In genomic region chr20:52201395-52201794, GRCh38 we compare ENCODE assay signal across 21 cellular contexts.
A peak's percentile ranks its signal among the peaks of the same experiment; 100 is the strongest.
DNase-seq lines count a peak whose midpoint lies in the region; ATAC-seq and TF ChIP-seq lines count a peak whose summit lies in the region.
"Had no signal": no experiment of that assay in that cellular context is flagged by ENCODE, and none has a peak within 500 bp of the region (broad histone marks: within the 10 kb centered on the region; RNA-seq: fewer than 3 reads in every experiment).

No MANE protein-coding gene starts in this region.

- no peaks in the 10 kb centered on the region for H3K9me3 ChIP-seq in RWPE2 (ENCODE audit: severe bottlenecking)
- H3K9me3 ChIP-seq: HAP-1, lower lobe of right lung, right atrium auricular region had no signal

- DNase-seq in DMS53 (lab: John Stamatoyannopoulos, UW) (peak; percentile 40), NCI-H1436 (lab: John Stamatoyannopoulos, UW) (peak; percentile 84), NCI-H2196 (lab: John Stamatoyannopoulos, UW; ENCODE audit: unreplicated experiment) (peak; percentile 68), RWPE2 (ENCODE audit: low spot score) (no peak), OCI-M1 (lab: John Stamatoyannopoulos, UW) (no peak), HCEC 1CT (no peak)
- DNase-seq in stimulated activated effector memory CD8-positive, alpha-beta T cell treated with anti-CD3 and anti-CD28 coated beads, Interleukin-12 subunit alpha, Interleukin-12 subunit beta, amount 100 ng/mL, for 72 hours (ENCODE audit: low spot score in 2 of 2): no peak
- DNase-seq: activated CD4-positive, alpha-beta memory T cell treated with anti-CD3 and anti-CD28 coated beads, Interleukin-2, amount 10 ng/mL, durations not matched to agents 7 days and 5 days; activated naive CD4-positive, alpha-beta T cell treated with anti-CD3 and anti-CD28 coated beads, Interleukin-2, amount 50 U/mL, for 16 hours; activated T-cell treated with anti-CD3 and anti-CD28 coated beads, Interleukin-2, amount 50 U/mL, for 48 hours; CD4-positive, alpha-beta T cell; lower lobe of right lung; NCI-H1694; nucleus accumbens; SIG-M5; stimulated activated naive CD4-positive, alpha-beta T cell; trophoblast cell had no signal

- H3K9me3 Mint-ChIP-seq in stimulated activated effector memory CD8-positive, alpha-beta T cell treated with anti-CD3 and anti-CD28 coated beads, Interleukin-12 subunit alpha, Interleukin-12 subunit beta, amount 100 ng/mL, for 72 hours: no peaks in the 10 kb centered on the region
- H3K9me3 Mint-ChIP-seq: activated CD4-positive, alpha-beta memory T cell treated with anti-CD3 and anti-CD28 coated beads, Interleukin-2, amount 10 ng/mL, durations not matched to agents 7 days and 5 days; CD4-positive, alpha-beta T cell had no signal

- ATAC-seq in RWPE2 (ENCODE audit: low read depth) (peak; percentile 69), GM21423 (IDR thresholded peaks at IDR 0.05; ENCODE audit: unreplicated experiment) (no peak)
- ATAC-seq in stimulated activated effector memory CD8-positive, alpha-beta T cell treated with anti-CD3 and anti-CD28 coated beads, Interleukin-12 subunit alpha, Interleukin-12 subunit beta, amount 100 ng/mL, for 72 hours: no peak
- ATAC-seq: lower lobe of right lung had no signal

- no peaks in the 10 kb centered on the region for H3K4me1 Mint-ChIP-seq in stimulated activated effector memory CD8-positive, alpha-beta T cell treated with anti-CD3 and anti-CD28 coated beads, Interleukin-12 subunit alpha, Interleukin-12 subunit beta, amount 100 ng/mL, for 72 hours
- H3K4me1 Mint-ChIP-seq: activated CD4-positive, alpha-beta memory T cell treated with anti-CD3 and anti-CD28 coated beads, Interleukin-2, amount 10 ng/mL, durations not matched to agents 7 days and 5 days had no signal

- no peaks in the 10 kb centered on the region for H3K36me3 ChIP-seq in RWPE2 (ENCODE audit: low read depth)
- H3K36me3 ChIP-seq: HAP-1, lower lobe of right lung, right atrium auricular region had no signal

- no peak overlapping the region for H3K4me3 ChIP-seq in RWPE2 (ENCODE audit: severe bottlenecking)
- H3K4me3 ChIP-seq: HAP-1, lower lobe of right lung, right atrium auricular region had no signal

- H3K36me3 Mint-ChIP-seq in stimulated activated effector memory CD8-positive, alpha-beta T cell treated with anti-CD3 and anti-CD28 coated beads, Interleukin-12 subunit alpha, Interleukin-12 subunit beta, amount 100 ng/mL, for 72 hours: no peaks in the 10 kb centered on the region

- H3K27ac ChIP-seq in RWPE2 (ENCODE audit: poor library complexity, severe bottlenecking): no peak overlapping the region
- H3K27ac ChIP-seq: KMS-11, lower lobe of right lung, right atrium auricular region had no signal

- no peak overlapping the region for H3K4me3 Mint-ChIP-seq in stimulated activated effector memory CD8-positive, alpha-beta T cell treated with anti-CD3 and anti-CD28 coated beads, Interleukin-12 subunit alpha, Interleukin-12 subunit beta, amount 100 ng/mL, for 72 hours
- H3K4me3 Mint-ChIP-seq: activated CD4-positive, alpha-beta memory T cell treated with anti-CD3 and anti-CD28 coated beads, Interleukin-2, amount 10 ng/mL, durations not matched to agents 7 days and 5 days; CD4-positive, alpha-beta T cell had no signal

- no peaks in the 10 kb centered on the region for H3K27me3 ChIP-seq in RWPE2 (ENCODE audit: insufficient read depth, poor library complexity, severe bottlenecking)
- H3K27me3 ChIP-seq: right atrium auricular region had no signal

- no peak for TF ChIP-seq CTCF in RWPE2 (IDR thresholded peaks at IDR 0.05; ENCODE audit: poor library complexity, severe bottlenecking)

- no peak overlapping the region for H3K27ac Mint-ChIP-seq in stimulated activated effector memory CD8-positive, alpha-beta T cell treated with anti-CD3 and anti-CD28 coated beads, Interleukin-12 subunit alpha, Interleukin-12 subunit beta, amount 100 ng/mL, for 72 hours
- H3K27ac Mint-ChIP-seq: activated CD4-positive, alpha-beta memory T cell treated with anti-CD3 and anti-CD28 coated beads, Interleukin-2, amount 10 ng/mL, durations not matched to agents 7 days and 5 days; CD4-positive, alpha-beta T cell had no signal

- H3K4me1 ChIP-seq in RWPE2 (ENCODE audit: insufficient read depth, poor library complexity, severe bottlenecking): peaks cover 7% of the 10 kb centered on the region
- H3K4me1 ChIP-seq: HAP-1, lower lobe of right lung, right atrium auricular region had no signal

Comparison
In these comparisons a context has a peak if more than half of its experiments do, and no peak if none do; other contexts are left out.
1. DNase-seq: peak in DMS53 (single experiment), NCI-H1436 (single experiment) and NCI-H2196 (single experiment); none in RWPE2 (single experiment), stimulated activated effector memory CD8-positive, alpha-beta T cell treated with anti-CD3 and anti-CD28 coated beads, Interleukin-12 subunit alpha, Interleukin-12 subunit beta, amount 100 ng/mL, for 72 hours (0 of 2), OCI-M1 (single experiment) and HCEC 1CT (single experiment).